ENCODE assay signal across 19 cellular contexts in the genomic region with DNA sequence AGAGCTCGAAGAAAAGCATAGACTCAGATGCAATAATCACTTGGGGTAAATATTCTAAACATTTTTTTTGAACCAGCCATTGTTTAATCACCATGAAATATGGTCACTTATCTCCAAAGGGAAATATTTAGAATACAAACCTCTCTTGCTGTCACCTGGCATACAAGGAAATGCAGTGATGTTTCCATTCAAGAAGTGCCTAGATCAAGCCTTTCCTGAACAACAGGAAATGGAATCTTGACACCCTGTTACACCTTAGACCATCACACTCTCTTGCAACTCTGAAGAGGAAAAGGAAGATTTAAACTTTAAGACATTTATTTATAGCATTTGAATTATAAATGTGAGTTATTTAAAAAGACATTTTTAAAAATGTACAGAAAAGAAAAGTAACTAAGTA.
"Had no signal": no experiment of that assay in that cellular context is flagged by ENCODE, and none has a peak within 500 bp of the region (broad histone marks: within the 10 kb centered on the region; RNA-seq: fewer than 3 reads in every experiment).

No MANE protein-coding gene starts in this region.

- H3K36me3 Mint-ChIP-seq: neural progenitor cell; stimulated activated effector memory CD8-positive, alpha-beta T cell treated with anti-CD3 and anti-CD28 coated beads, Interleukin-12 subunit alpha, Interleukin-12 subunit beta, amount 100 ng/mL, for 72 hours had no signal

- H3K4me3 Mint-ChIP-seq: nephron; neural progenitor cell; stimulated activated effector memory CD8-positive, alpha-beta T cell treated with anti-CD3 and anti-CD28 coated beads, Interleukin-12 subunit alpha, Interleukin-12 subunit beta, amount 100 ng/mL, for 72 hours had no signal

- DNase-seq: dermis blood vessel endothelial cell; effector memory CD4-positive, alpha-beta T cell; erythroblast; hypothalamus; immature natural killer cell; islet precursor cell; kidney glomerular epithelial cell; left ventricle myocardium superior; lower lobe of right lung; stimulated activated CD4-positive, alpha-beta T cell treated with anti-CD3 and anti-CD28 coated beads, Interleukin-2, amount 100 ng/mL, for 24 hours; stimulated activated CD4-positive, alpha-beta T cell treated with anti-CD3 and anti-CD28 coated beads, Interleukin-4, amount 100 ng/mL, for 24 hours; stimulated activated naive CD4-positive, alpha-beta T cell treated with Interleukin-2 at 50 U/mL for 16 hours; stomach; thyroid gland; upper lobe of left lung had no signal

- ATAC-seq: left ventricle myocardium superior; lower lobe of right lung; sciatic nerve; stimulated activated effector memory CD8-positive, alpha-beta T cell treated with anti-CD3 and anti-CD28 coated beads, Interleukin-12 subunit alpha, Interleukin-12 subunit beta, amount 100 ng/mL, for 72 hours had no signal

- H3K4me1 Mint-ChIP-seq: neural progenitor cell; stimulated activated effector memory CD8-positive, alpha-beta T cell treated with anti-CD3 and anti-CD28 coated beads, Interleukin-12 subunit alpha, Interleukin-12 subunit beta, amount 100 ng/mL, for 72 hours had no signal

- H3K27ac Mint-ChIP-seq: neural progenitor cell; stimulated activated effector memory CD8-positive, alpha-beta T cell treated with anti-CD3 and anti-CD28 coated beads, Interleukin-12 subunit alpha, Interleukin-12 subunit beta, amount 100 ng/mL, for 72 hours had no signal

- H3K9me3 Mint-ChIP-seq: nephron; neural progenitor cell; stimulated activated effector memory CD8-positive, alpha-beta T cell treated with anti-CD3 and anti-CD28 coated beads, Interleukin-12 subunit alpha, Interleukin-12 subunit beta, amount 100 ng/mL, for 72 hours had no signal
